22 cellular contexts compared by ENCODE assay signal in genomic region chr2:66464930-66465637, GRCh38. TPM values are rescaled to one million over a fixed set of nuclear protein-coding genes. Genes with fewer than 3 reads are reported as not detected.
"Had no signal": no experiment of that assay in that cellular context is flagged by ENCODE, and none has a peak within 500 bp of the region (broad histone marks: within the 10 kb centered on the region; RNA-seq: fewer than 3 reads in every experiment).

No MANE protein-coding gene starts in this region.

- H3K27ac ChIP-seq: epithelial cell of prostate, left ventricle myocardium inferior, spleen had no signal

- ATAC-seq: natural killer cell treated with Interleukin-12 subunit alpha and Interleukin-12 subunit beta and Interleukin-15 and Interleukin-18, amount 100 ng/mL, for 72 hours had no signal

- H3K27me3 Mint-ChIP-seq: activated CD4-positive, alpha-beta memory T cell treated with anti-CD3 and anti-CD28 coated beads, Interleukin-2, amount 10 ng/mL, durations not matched to agents 7 days and 5 days; activated naive CD4-positive, alpha-beta T cell treated with anti-CD3 and anti-CD28 coated beads, Interleukin-2, amount 10 ng/mL, durations not matched to agents 7 days and 5 days; natural killer cell treated with Interleukin-12 subunit alpha and Interleukin-12 subunit beta and Interleukin-15 and Interleukin-18, amount 100 ng/mL, for 72 hours had no signal

- H3K4me1 Mint-ChIP-seq: activated CD4-positive, alpha-beta memory T cell treated with anti-CD3 and anti-CD28 coated beads, Interleukin-2, amount 10 ng/mL, durations not matched to agents 7 days and 5 days; activated naive CD4-positive, alpha-beta T cell treated with anti-CD3 and anti-CD28 coated beads, Interleukin-2, amount 10 ng/mL, durations not matched to agents 7 days and 5 days; immature natural killer cell had no signal

- H3K9me3 Mint-ChIP-seq: activated CD4-positive, alpha-beta memory T cell treated with anti-CD3 and anti-CD28 coated beads, Interleukin-2, amount 10 ng/mL, durations not matched to agents 7 days and 5 days; activated naive CD4-positive, alpha-beta T cell treated with anti-CD3 and anti-CD28 coated beads, Interleukin-2, amount 10 ng/mL, durations not matched to agents 7 days and 5 days; endodermal cell; immature natural killer cell; natural killer cell treated with Interleukin-12 subunit alpha and Interleukin-12 subunit beta and Interleukin-15 and Interleukin-18, amount 100 ng/mL, for 72 hours; T-helper 1 cell treated with Interleukin-12 subunit alpha and Interleukin-12 subunit beta and Interleukin-4 antibody, amounts not matched to agents 30 μg/mL and 1 μg/mL, for 36 hours had no signal

- H3K36me3 ChIP-seq: spleen had no signal

- H3K9me3 ChIP-seq: left ventricle myocardium inferior, spleen had no signal

- H3K4me3 ChIP-seq: left ventricle myocardium inferior, spleen had no signal

- H3K27ac Mint-ChIP-seq: activated CD4-positive, alpha-beta memory T cell treated with anti-CD3 and anti-CD28 coated beads, Interleukin-2, amount 10 ng/mL, durations not matched to agents 7 days and 5 days; activated naive CD4-positive, alpha-beta T cell treated with anti-CD3 and anti-CD28 coated beads, Interleukin-2, amount 10 ng/mL, durations not matched to agents 7 days and 5 days; endodermal cell; immature natural killer cell; natural killer cell treated with Interleukin-12 subunit alpha and Interleukin-12 subunit beta and Interleukin-15 and Interleukin-18, amount 100 ng/mL, for 72 hours; T-helper 1 cell treated with Interleukin-12 subunit alpha and Interleukin-12 subunit beta and Interleukin-4 antibody, amounts not matched to agents 30 μg/mL and 1 μg/mL, for 36 hours had no signal

- FAIRE-seq: bronchial epithelial cell had no signal

- H3K4me3 Mint-ChIP-seq: activated CD4-positive, alpha-beta memory T cell treated with anti-CD3 and anti-CD28 coated beads, Interleukin-2, amount 10 ng/mL, durations not matched to agents 7 days and 5 days; activated naive CD4-positive, alpha-beta T cell treated with anti-CD3 and anti-CD28 coated beads, Interleukin-2, amount 10 ng/mL, durations not matched to agents 7 days and 5 days; endodermal cell; immature natural killer cell; natural killer cell treated with Interleukin-12 subunit alpha and Interleukin-12 subunit beta and Interleukin-15 and Interleukin-18, amount 100 ng/mL, for 72 hours; T-helper 1 cell treated with Interleukin-12 subunit alpha and Interleukin-12 subunit beta and Interleukin-4 antibody, amounts not matched to agents 30 μg/mL and 1 μg/mL, for 36 hours had no signal

- H3K36me3 Mint-ChIP-seq: activated naive CD4-positive, alpha-beta T cell treated with anti-CD3 and anti-CD28 coated beads, Interleukin-2, amount 10 ng/mL, durations not matched to agents 7 days and 5 days; immature natural killer cell; natural killer cell treated with Interleukin-12 subunit alpha and Interleukin-12 subunit beta and Interleukin-15 and Interleukin-18, amount 100 ng/mL, for 72 hours had no signal

- DNase-seq: activated CD4-positive, alpha-beta memory T cell treated with anti-CD3 and anti-CD28 coated beads, Interleukin-2, amount 10 ng/mL, durations not matched to agents 7 days and 5 days; activated CD4-positive, alpha-beta T cell treated with anti-CD3 and anti-CD28 coated beads for 48 hours; activated CD4-positive, CD25-positive, alpha-beta regulatory T cell; activated effector memory CD4-positive, alpha-beta T cell treated with anti-CD3 and anti-CD28 coated beads, Interleukin-2, amount 50 U/mL, for 16 hours; activated naive CD4-positive, alpha-beta T cell treated with anti-CD3 and anti-CD28 coated beads, Interleukin-2, amount 10 ng/mL, durations not matched to agents 7 days and 5 days; amygdala; cerebellar nuclear complex; cortex of kidney; endodermal cell; immature natural killer cell; kidney glomerular epithelial cell; left ventricle myocardium inferior; mammary epithelial cell; midbrain; spleen; stimulated activated CD4-positive, alpha-beta T cell treated with anti-CD3 and anti-CD28 coated beads, Interleukin-4, amount 100 ng/mL, for 1 hour; stimulated activated naive CD4-positive, alpha-beta T cell; T1000 had no signal

- H3K27me3 ChIP-seq: spleen had no signal

RNA-seq across cellular contexts. Expression of gene MEIS1, which starts 30.2 kb away (rescaled TPM):
- total RNA-seq: activated CD4-positive, alpha-beta memory T cell treated with anti-CD3 and anti-CD28 coated beads, Interleukin-2, amount 10 ng/mL, durations not matched to agents 7 days and 5 days had no signal
